28 cellular contexts compared by ENCODE assay signal in the genomic region with DNA sequence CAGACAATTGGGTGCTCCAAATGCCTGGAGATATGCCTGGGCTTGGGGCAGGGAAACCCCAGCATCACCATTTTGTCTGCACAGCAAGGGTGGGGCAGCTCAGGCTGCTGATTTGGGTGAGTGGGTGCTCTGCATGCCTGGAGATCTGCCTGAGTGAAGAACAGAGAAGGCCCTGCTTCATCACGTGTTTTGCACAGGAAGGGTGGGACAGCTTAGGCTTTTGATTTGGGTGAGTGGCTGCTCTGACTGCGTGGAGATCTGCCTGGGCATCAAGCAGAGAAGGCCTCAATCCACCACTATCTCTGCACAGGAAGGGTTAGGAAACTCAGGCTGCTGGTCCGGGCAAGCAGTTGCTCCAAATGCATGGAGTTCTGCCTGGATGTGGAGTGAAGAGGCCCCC.
"Had no signal": no experiment of that assay in that cellular context is flagged by ENCODE, and none has a peak within 500 bp of the region (broad histone marks: within the 10 kb centered on the region; RNA-seq: fewer than 3 reads in every experiment).

No MANE protein-coding gene starts in this region.

- H3K9ac ChIP-seq: parathyroid adenoma had no signal

- H3K9me3 ChIP-seq: esophagus squamous epithelium, vagina had no signal

- H3K4me1 Mint-ChIP-seq: activated CD4-positive, alpha-beta T cell treated with anti-CD3 and anti-CD28 coated beads for 36 hours; central memory CD8-positive, alpha-beta T cell; endodermal cell had no signal

- H3K27me3 ChIP-seq: esophagus squamous epithelium, sigmoid colon, upper lobe of left lung, vagina had no signal

- H3K36me3 ChIP-seq: esophagus squamous epithelium, sigmoid colon, upper lobe of left lung, vagina had no signal

- ATAC-seq: activated CD4-positive, alpha-beta T cell treated with anti-CD3 and anti-CD28 coated beads for 36 hours; activated naive CD4-positive, alpha-beta T cell treated with anti-CD3 and anti-CD28 coated beads, Interleukin-2, amount 50 U/mL, for 72 hours; activated T-cell treated with anti-CD3 and anti-CD28 coated beads, Interleukin-2, amount 50 U/mL, for 72 hours; left cardiac atrium; left ventricle myocardium superior; naive thymus-derived CD8-positive, alpha-beta T cell had no signal

- H3K4me3 Mint-ChIP-seq: activated CD4-positive, alpha-beta T cell treated with anti-CD3 and anti-CD28 coated beads for 36 hours; activated T-cell treated with anti-CD3 and anti-CD28 coated beads, Interleukin-2, amount 50 U/mL, for 72 hours; central memory CD8-positive, alpha-beta T cell; dendritic cell treated with granulocyte-macrophage colony-stimulating factor and Interleukin-4, amounts not matched to agents 40 ng/mL and 50 ng/mL, for 4 days; endodermal cell; mesothelial cell of epicardium; neural crest cell; stimulated activated naive CD8-positive, alpha-beta T cell treated with anti-CD3 and anti-CD28 coated beads, Interleukin-15, Interleukin-2, amounts not matched to agents 100 ng/mL and 50 ng/mL, for 24 hours had no signal

- FAIRE-seq: bronchial epithelial cell, frontal cortex had no signal

- H3K27me3 Mint-ChIP-seq: central memory CD8-positive, alpha-beta T cell; dendritic cell treated with granulocyte-macrophage colony-stimulating factor and Interleukin-4, amounts not matched to agents 40 ng/mL and 50 ng/mL, for 4 days; stimulated activated naive CD8-positive, alpha-beta T cell treated with anti-CD3 and anti-CD28 coated beads, Interleukin-15, Interleukin-2, amounts not matched to agents 100 ng/mL and 50 ng/mL, for 24 hours had no signal

- H3K27ac ChIP-seq: parathyroid adenoma, psoas muscle, sigmoid colon, upper lobe of left lung, vagina had no signal

- H3K27ac Mint-ChIP-seq: activated CD4-positive, alpha-beta T cell treated with anti-CD3 and anti-CD28 coated beads for 36 hours; activated naive CD4-positive, alpha-beta T cell treated with anti-CD3 and anti-CD28 coated beads, Interleukin-2, amount 50 U/mL, for 72 hours; activated T-cell treated with anti-CD3 and anti-CD28 coated beads, Interleukin-2, amount 50 U/mL, for 72 hours; dendritic cell treated with granulocyte-macrophage colony-stimulating factor and Interleukin-4, amounts not matched to agents 40 ng/mL and 50 ng/mL, for 4 days; endodermal cell; mesothelial cell of epicardium; naive thymus-derived CD8-positive, alpha-beta T cell; stimulated activated naive CD8-positive, alpha-beta T cell treated with anti-CD3 and anti-CD28 coated beads, Interleukin-15, Interleukin-2, amounts not matched to agents 100 ng/mL and 50 ng/mL, for 24 hours had no signal

- H3K4me3 ChIP-seq: esophagus squamous epithelium, psoas muscle, sigmoid colon, smooth muscle cell, upper lobe of left lung, vagina had no signal

- H3K4me2 ChIP-seq: smooth muscle cell had no signal

- DNase-seq: activated CD4-positive, alpha-beta T cell treated with anti-CD3 and anti-CD28 coated beads for 36 hours; activated CD4-positive, CD25-positive, alpha-beta regulatory T cell; activated naive CD4-positive, alpha-beta T cell; activated T-cell treated with anti-CD3 and anti-CD28 coated beads for 4 hours; activated T-cell treated with anti-CD3 and anti-CD28 coated beads, Interleukin-2, amount 50 U/mL, for 72 hours; endodermal cell; esophagus squamous epithelium; islet precursor cell; left cardiac atrium; left ventricle myocardium superior; naive thymus-derived CD8-positive, alpha-beta T cell; occipital lobe; psoas muscle; stimulated activated CD4-positive, alpha-beta T cell treated with anti-CD3 and anti-CD28 coated beads, Interleukin-15, amount 100 ng/mL, for 24 hours; stimulated activated CD4-positive, alpha-beta T cell treated with anti-CD3 and anti-CD28 coated beads, Interleukin-2, amount 100 ng/mL, for 24 hours; upper lobe of left lung had no signal

- H3K79me2 ChIP-seq: parathyroid adenoma had no signal

- H2AFZ ChIP-seq: parathyroid adenoma had no signal

- H3K4me1 ChIP-seq: parathyroid adenoma, psoas muscle, sigmoid colon, upper lobe of left lung, vagina had no signal
